8 cellular contexts compared by ENCODE assay signal in genomic region chr9:38067892-38068615, GRCh38. TPM values are rescaled to one million over a fixed set of nuclear protein-coding genes. Genes with fewer than 3 reads are reported as not detected.
A peak's percentile ranks its signal among the peaks of the same experiment; 100 is the strongest.
DNase-seq lines count a peak whose midpoint lies in the region; TF ChIP-seq lines count a peak whose summit lies in the region.

No MANE protein-coding gene starts in this region.

- peaks cover 33% of the 10 kb centered on the region for H3K4me1 Mint-ChIP-seq in Caco-2 (ENCODE audit: low read depth, unreplicated experiment)

- TF ChIP-seq CTCF in Caco-2 (IDR thresholded peaks at IDR 0.05; ENCODE audit: insufficient read depth in 1 of 2, low read depth in 1 of 2, low read length in 1 of 2, severe bottlenecking in 1 of 2, unreplicated experiment in 1 of 2) = no peak

- intact Hi-C loops in Caco-2 (cut with micrococcal nuclease; ENCODE audit: unreplicated experiment) = loop anchor here (1.0 to 2.0 kb wide), 2 partner anchors 21 to 163 kb away; partner anchors contain the start of gene SLC25A51

- peaks cover 45% of the 10 kb centered on the region for H3K36me3 Mint-ChIP-seq in Caco-2 (ENCODE audit: insufficient read depth, unreplicated experiment)

- POLR2A ChIA-PET in Caco-2 (lab: Charles Lee) = interaction anchor here (0.6 to 0.9 kb wide), 3 partner anchors 21 to 143 kb away, joined by 3 to 4 read pairs (median 4); no protein-coding TSS in a partner anchor

- TF ChIP-seq RAD21 in Ishikawa (IDR thresholded peaks at IDR 0.05; ENCODE audit: low read depth) = no peak

- H3K27me3 Mint-ChIP-seq in Caco-2 (ENCODE audit: insufficient read depth, unreplicated experiment) = no peaks in the 10 kb centered on the region

- H3K4me3 ChIP-seq in Caco-2 (ENCODE audit: low read depth, low read length) (peak overlapping the region; percentile 92), subcutaneous abdominal adipose tissue (ENCODE audit: low read depth in 1 of 5, low read length in 5 of 5) (peak overlapping the region in 4 of 5 donors; percentile 84 to 87 (median 86))

- H3K36me3 ChIP-seq in Caco-2 (ENCODE audit: control insufficient read depth, insufficient read depth, low read length) = no peaks in the 10 kb centered on the region
- no peaks in the 10 kb centered on the region for H3K36me3 ChIP-seq in subcutaneous abdominal adipose tissue (ENCODE audit: control insufficient read depth in 5 of 5, insufficient read depth in 5 of 5, low read length in 5 of 5)

- peak overlapping the region in 4 of 5 donors; percentile 75 to 93 (median 78) for H3K9ac ChIP-seq in subcutaneous abdominal adipose tissue (ENCODE audit: low read length in 5 of 5)

- H3K9me3 ChIP-seq in Caco-2 (no peaks in the 10 kb centered on the region), subcutaneous abdominal adipose tissue (ENCODE audit: control insufficient read depth in 5 of 5, low read length in 5 of 5) (no peaks in the 10 kb centered on the region)

- H3K4me1 ChIP-seq in Caco-2 = peaks cover 37% of the 10 kb centered on the region
- peaks cover 3 to 60% (median 47%) of the 10 kb centered on the region in 5 donors for H3K4me1 ChIP-seq in subcutaneous abdominal adipose tissue (ENCODE audit: control insufficient read depth in 5 of 5, insufficient read depth in 5 of 5, low read length in 5 of 5)

- H3K27ac ChIP-seq in angular gyrus (ENCODE audit: low read depth, low read length) (peak overlapping the region; percentile 49), layer of hippocampus (ENCODE audit: low read depth, low read length) (peak overlapping the region; percentile 38), subcutaneous abdominal adipose tissue (ENCODE audit: low read depth, low read length) (peak overlapping the region; percentile 70)

- CTCF ChIA-PET in Caco-2 (lab: Charles Lee) = interaction anchor here (0.8 to 1.3 kb wide), 2 partner anchors 44 to 155 kb away, joined by 3 to 5 read pairs; no protein-coding TSS in a partner anchor

- peak overlapping the region; percentile 83 for H3K27ac Mint-ChIP-seq in Caco-2 (ENCODE audit: unreplicated experiment)

- no peaks in the 10 kb centered on the region for H3K9me3 Mint-ChIP-seq in Caco-2 (ENCODE audit: unreplicated experiment)

- H3K27me3 ChIP-seq in Caco-2 (replicated peaks; ENCODE audit: control insufficient read depth, insufficient read depth, low read length) = no peaks in the 10 kb centered on the region
- no peaks in the 10 kb centered on the region for H3K27me3 ChIP-seq in layer of hippocampus (ENCODE audit: control insufficient read depth, insufficient read depth, low read length)
- H3K27me3 ChIP-seq in subcutaneous abdominal adipose tissue (ENCODE audit: control insufficient read depth in 5 of 5, insufficient read depth in 4 of 5, low read length in 5 of 5) = no peaks in the 10 kb centered on the region

- DNase-seq in Caco-2 (peak in 1 of 2 experiments; percentile 20), NOMO-1 treated with dmso at 0.1 percent for 144 hours (lab: John Stamatoyannopoulos, UW; ENCODE audit: unreplicated experiment) (no peak), OCI-M2 (lab: John Stamatoyannopoulos, UW; ENCODE audit: unreplicated experiment) (no peak), LoVo (ENCODE audit: low spot score) (no peak)

- no peak for TF ChIP-seq EP300 in Ishikawa (IDR thresholded peaks at IDR 0.05; ENCODE audit: borderline replicate concordance)

- BruUV-seq in Caco-2 (replicated peaks; lab: Mats Ljungman, UMichigan) = no TSS peak

- H3K4me3 Mint-ChIP-seq in Caco-2 (ENCODE audit: unreplicated experiment) = peak overlapping the region; percentile 95

TF ChIP-seq in Ishikawa, 13 proteins besides CTCF, POLR2A, EP300 and RAD21:
- no peak for TF ChIP-seq TEAD4 (IDR thresholded peaks at IDR 0.05)
- TF ChIP-seq MAX (IDR thresholded peaks at IDR 0.05) = peak; percentile 73; the same call in 1 of the 2 replicates
- no peak for TF ChIP-seq CEBPB (IDR thresholded peaks at IDR 0.05)
- no peak for TF ChIP-seq REST (IDR thresholded peaks at IDR 0.05; ENCODE audit: low read depth)
- no peak for TF ChIP-seq YY1 (IDR thresholded peaks at IDR 0.05; ENCODE audit: low read depth)
- TF ChIP-seq ZBTB7A (IDR thresholded peaks at IDR 0.05; ENCODE audit: low read depth) = 0 out of 2 replicates have a peak, but pooled peaks have one; percentile 18
- no peak for TF ChIP-seq EGR1 (IDR thresholded peaks at IDR 0.05)
- TF ChIP-seq FOXM1 (IDR thresholded peaks at IDR 0.05; ENCODE audit: borderline replicate concordance, low read depth) = no peak
- no peak for TF ChIP-seq TCF12 (IDR thresholded peaks at IDR 0.05; ENCODE audit: low read depth)
- no peak for TF ChIP-seq NFIC (IDR thresholded peaks at IDR 0.05)
- no peak for TF ChIP-seq CREB1 (IDR thresholded peaks at IDR 0.05; ENCODE audit: low read depth)

RNA-seq across cellular contexts. Expression of gene SHB, which starts 1.0 kb away (rescaled TPM):
- total RNA-seq in Caco-2 (2022) = 18.3 and 18.4 TPM in 2 replicates
